Comparison of ENCODE assay signal across 12 cellular contexts in genomic region chr3:114447545-114447944, GRCh38.
A peak's percentile ranks its signal among the peaks of the same experiment; 100 is the strongest.
DNase-seq lines count a peak whose midpoint lies in the region; ATAC-seq and TF ChIP-seq lines count a peak whose summit lies in the region.
"Had no signal": no experiment of that assay in that cellular context is flagged by ENCODE, and none has a peak within 500 bp of the region (broad histone marks: within the 10 kb centered on the region; RNA-seq: fewer than 3 reads in every experiment).

No MANE protein-coding gene starts in this region.

- H3K27me3 ChIP-seq in SJCRH30: no peaks in the 10 kb centered on the region

- H3K27me3 Mint-ChIP-seq in memory B cell (no peaks in the 10 kb centered on the region), T-helper 17 cell (no peaks in the 10 kb centered on the region), osteocyte (ENCODE audit: unreplicated experiment) (peaks cover 26% of the 10 kb centered on the region)

- H3K4me1 ChIP-seq in SJCRH30: peaks cover 62% of the 10 kb centered on the region
- H3K4me1 ChIP-seq: Caco-2 had no signal

- H3K9me3 Mint-ChIP-seq in memory B cell (no peaks in the 10 kb centered on the region), osteocyte (ENCODE audit: unreplicated experiment) (no peaks in the 10 kb centered on the region)
- H3K9me3 Mint-ChIP-seq: HFFc6, natural killer cell had no signal

- ATAC-seq in GM21717 (IDR thresholded peaks at IDR 0.05; ENCODE audit: unreplicated experiment) (peak; percentile 38), memory B cell (ENCODE audit: low read depth) (peak; percentile 15), T-helper 17 cell (no peak), GM18505 (IDR thresholded peaks at IDR 0.05; ENCODE audit: unreplicated experiment) (no peak)
- ATAC-seq: natural killer cell had no signal

- H3K36me3 ChIP-seq in SJCRH30: no peaks in the 10 kb centered on the region

- H3K36me3 Mint-ChIP-seq in memory B cell: peaks cover 3% of the 10 kb centered on the region
- no peaks in the 10 kb centered on the region for H3K36me3 Mint-ChIP-seq in T-helper 17 cell (ENCODE audit: low read depth)
- H3K36me3 Mint-ChIP-seq in osteocyte (ENCODE audit: unreplicated experiment): peaks cover 2% of the 10 kb centered on the region
- H3K36me3 Mint-ChIP-seq: natural killer cell had no signal

- no peak overlapping the region for H3K4me3 ChIP-seq in SJCRH30

- H3K4me1 Mint-ChIP-seq in memory B cell (peaks cover 40% of the 10 kb centered on the region), T-helper 17 cell (peaks cover 14% of the 10 kb centered on the region), osteocyte (ENCODE audit: unreplicated experiment) (peaks cover 18% of the 10 kb centered on the region)

- H3K9me3 ChIP-seq in SJCRH30 (replicated peaks): no peaks in the 10 kb centered on the region
- H3K9me3 ChIP-seq in T-helper 17 cell (ENCODE audit: control insufficient read depth, low read length, poor library complexity, severe bottlenecking): no peaks in the 10 kb centered on the region
- H3K9me3 ChIP-seq: Caco-2 had no signal

- TF ChIP-seq POLR2A in GM18505 (IDR thresholded peaks at IDR 0.05; ENCODE audit: borderline replicate concordance, extremely low read depth, insufficient read depth, insufficient read length): no peak

- H3K4me3 Mint-ChIP-seq in memory B cell (peak overlapping the region; percentile 56), T-helper 17 cell (no peak overlapping the region), osteocyte (ENCODE audit: unreplicated experiment) (no peak overlapping the region)
- H3K4me3 Mint-ChIP-seq: natural killer cell had no signal

- DNase-seq in SJCRH30: peak in 1 of 2 experiments; percentile 54
- no peak for DNase-seq in memory B cell (ENCODE audit: low spot score in 2 of 2)
- no peak for DNase-seq in stimulated activated CD4-positive, alpha-beta T cell treated with anti-CD3 and anti-CD28 coated beads, Interleukin-12 subunit alpha, Interleukin-12 subunit beta, amount 100 ng/mL, for 4 hours
- no peak for DNase-seq in T-helper 17 cell
- no peak for DNase-seq in osteocyte (ENCODE audit: extremely low spot score, unreplicated experiment)
- DNase-seq: Caco-2, HFFc6, natural killer cell, NCI-H2029 had no signal

- H3K27ac ChIP-seq in SJCRH30: peak overlapping the region; percentile 32

- H3K27ac Mint-ChIP-seq in memory B cell: peak overlapping the region; percentile 92
- no peak overlapping the region for H3K27ac Mint-ChIP-seq in T-helper 17 cell
- no peak overlapping the region for H3K27ac Mint-ChIP-seq in osteocyte (ENCODE audit: unreplicated experiment)
- H3K27ac Mint-ChIP-seq: natural killer cell had no signal

- peak; percentile 30; the same call in 1 of the 3 replicates for TF ChIP-seq CTCF in GM12872 (IDR thresholded peaks at IDR 0.05; ENCODE audit: insufficient read depth, low read depth, low read length)
- TF ChIP-seq CTCF in osteocyte (IDR thresholded peaks at IDR 0.05): no peak

Comparison
In these comparisons a context has a peak if more than half of its experiments do, and no peak if none do; other contexts are left out.
1. ATAC-seq: peak in GM21717 (single experiment) and memory B cell (single experiment); none in T-helper 17 cell (single experiment) and GM18505 (single experiment).